ENCODE assay signal across 8 cellular contexts in the genomic region with DNA sequence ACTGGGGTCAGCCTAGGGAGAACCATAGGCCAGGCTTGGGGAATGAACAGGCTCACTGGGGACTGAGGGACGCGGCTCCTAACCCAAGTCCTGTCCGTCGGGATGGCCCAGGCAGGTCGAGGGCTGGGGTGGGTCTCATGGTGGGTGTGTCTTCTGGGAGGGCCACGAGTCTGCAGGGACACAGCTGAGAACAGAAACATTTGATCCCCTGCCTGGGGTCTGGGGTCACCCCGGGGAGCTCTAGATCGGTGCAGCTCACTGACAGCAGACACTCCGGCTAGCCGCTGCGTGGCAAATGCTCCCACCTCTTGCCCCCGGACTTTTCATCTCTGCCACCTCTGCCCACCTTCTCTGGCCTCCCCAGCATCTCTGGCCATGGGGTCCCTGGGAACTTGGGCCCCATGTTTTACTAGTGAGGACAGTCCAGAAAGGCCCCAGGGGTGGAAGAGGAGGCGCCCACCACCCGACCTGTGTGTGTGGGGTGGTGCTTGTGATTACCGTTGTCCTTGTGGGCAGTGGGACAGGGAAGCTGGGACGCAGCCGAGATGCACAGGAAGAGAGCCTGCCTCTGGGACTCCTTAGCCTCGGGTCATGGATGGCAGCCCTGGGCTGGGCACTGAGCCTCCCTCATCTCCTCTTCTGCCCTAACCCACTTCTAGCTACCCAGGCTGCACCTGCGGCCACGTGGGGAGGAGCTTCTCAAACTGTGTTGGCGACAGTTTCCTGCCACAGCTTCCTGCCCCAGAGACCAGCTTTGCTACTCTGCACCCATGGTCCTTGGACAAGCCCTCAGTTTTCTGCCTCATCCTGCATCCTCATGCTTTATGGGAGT. TPM values are rescaled to one million over a fixed set of nuclear protein-coding genes. Genes with fewer than 3 reads are reported as not detected.
A peak's percentile ranks its signal among the peaks of the same experiment; 100 is the strongest.
DNase-seq lines count a peak whose midpoint lies in the region; ATAC-seq and TF ChIP-seq lines count a peak whose summit lies in the region.

No MANE protein-coding gene starts in this region.

- peaks cover 80% of the 10 kb centered on the region for H3K36me3 Mint-ChIP-seq in activated naive CD4-positive, alpha-beta T cell treated with anti-CD3 and anti-CD28 coated beads, Interleukin-2, amount 10 ng/mL, durations not matched to agents 7 days and 5 days

- peak overlapping the region; percentile 96 for H3K27ac Mint-ChIP-seq in activated naive CD4-positive, alpha-beta T cell treated with anti-CD3 and anti-CD28 coated beads, Interleukin-2, amount 10 ng/mL, durations not matched to agents 7 days and 5 days

- TF ChIP-seq CTCF in OCI-LY1 (IDR thresholded peaks at IDR 0.05; ENCODE audit: low read length) = no peak

- H3K27ac ChIP-seq in OCI-LY1 (ENCODE audit: low read depth, low read length, poor library complexity, severe bottlenecking) = no peak overlapping the region

- no peaks in the 10 kb centered on the region for H3K27me3 ChIP-seq in OCI-LY1 (ENCODE audit: insufficient read depth, low read length)

- ATAC-seq in GM18520 (IDR thresholded peaks at IDR 0.05; ENCODE audit: unreplicated experiment) = no peak
- no peak for ATAC-seq in HG03571 (IDR thresholded peaks at IDR 0.05; ENCODE audit: unreplicated experiment)

- H3K79me2 ChIP-seq in OCI-LY1 (ENCODE audit: insufficient read depth, low read length) = no peaks in the 10 kb centered on the region

- peaks cover 78% of the 10 kb centered on the region for H3K4me1 Mint-ChIP-seq in activated naive CD4-positive, alpha-beta T cell treated with anti-CD3 and anti-CD28 coated beads, Interleukin-2, amount 10 ng/mL, durations not matched to agents 7 days and 5 days

- H3K9me2 ChIP-seq in OCI-LY1 (ENCODE audit: low read depth, low read length) = no peaks in the 10 kb centered on the region

- CTCF ChIA-PET in activated naive CD4-positive, alpha-beta T cell treated with anti-CD3 and anti-CD28 coated beads, Interleukin-2, amount 10 ng/mL, durations not matched to agents 7 days and 5 days (lab: Charles Lee) = interaction anchor here (0.5 to 1.9 kb wide), 11 partner anchors 9 to 128 kb away, joined by 3 to 10 read pairs (median 5); partner anchors contain the start of gene ANKRD36B

- peak overlapping the region; percentile 93 for H2AFZ ChIP-seq in OCI-LY1 (ENCODE audit: low read length)

- H3K4me3 ChIP-seq in OCI-LY1 (ENCODE audit: low read depth, low read length, poor library complexity, severe bottlenecking) = peak overlapping the region; percentile 49

- H3K4me1 ChIP-seq in OCI-LY1 (ENCODE audit: insufficient read depth, low read length, severe bottlenecking) = peaks cover 24% of the 10 kb centered on the region

- H3K27me3 Mint-ChIP-seq in activated naive CD4-positive, alpha-beta T cell treated with anti-CD3 and anti-CD28 coated beads, Interleukin-2, amount 10 ng/mL, durations not matched to agents 7 days and 5 days = no peaks in the 10 kb centered on the region

- H3K9me3 Mint-ChIP-seq in activated naive CD4-positive, alpha-beta T cell treated with anti-CD3 and anti-CD28 coated beads, Interleukin-2, amount 10 ng/mL, durations not matched to agents 7 days and 5 days = no peaks in the 10 kb centered on the region

- peak overlapping the region; percentile 43; the same call in 1 of the 2 replicates for H3K9ac ChIP-seq in OCI-LY1 (ENCODE audit: low read length)

- DNase-seq in GM19238 (ENCODE audit: insufficient read length, low spot score) (peak; percentile 67), mucosa of gallbladder (ENCODE audit: low spot score) (no peak), NCI-H1105 (lab: John Stamatoyannopoulos, UW) (no peak)
- peak; percentile 86 for DNase-seq in activated naive CD4-positive, alpha-beta T cell treated with anti-CD3 and anti-CD28 coated beads, Interleukin-2, amount 10 ng/mL, durations not matched to agents 7 days and 5 days
- peak; percentile 57 to 62 for DNase-seq in stimulated activated CD4-positive, alpha-beta T cell treated with anti-CD3 and anti-CD28 coated beads, Interleukin-4, amount 100 ng/mL, for 48 hours (ENCODE audit: low read depth in 2 of 2)

- H3K4me3 Mint-ChIP-seq in activated naive CD4-positive, alpha-beta T cell treated with anti-CD3 and anti-CD28 coated beads, Interleukin-2, amount 10 ng/mL, durations not matched to agents 7 days and 5 days = peak overlapping the region; percentile 85

- H3K4me2 ChIP-seq in OCI-LY1 (ENCODE audit: low read length) = peak overlapping the region; percentile 70

- no peaks in the 10 kb centered on the region; the same call in 1 of the 2 replicates for H3K36me3 ChIP-seq in OCI-LY1 (ENCODE audit: insufficient read depth, low read length)

- H3K9me3 ChIP-seq in OCI-LY1 (ENCODE audit: low read length) = no peaks in the 10 kb centered on the region

- no peaks in the 10 kb centered on the region for H4K20me1 ChIP-seq in OCI-LY1 (ENCODE audit: insufficient read depth, low read length)

- no peaks in the 10 kb centered on the region for H3F3A ChIP-seq in OCI-LY1 (ENCODE audit: insufficient read depth, low read length)

RNA-seq across cellular contexts. Expression of gene ZAP70, which starts 4.9 kb away (rescaled TPM):
- total RNA-seq in mucosa of gallbladder = 12.6 TPM

RNA-seq across cellular contexts. Expression of gene C2orf92, which starts 48.8 kb away (rescaled TPM):
- total RNA-seq in mucosa of gallbladder = 4.8 TPM

RNA-seq across cellular contexts. Expression of gene ACTR1B, which starts 54.4 kb away (rescaled TPM):
- total RNA-seq in mucosa of gallbladder = 86.6 TPM

Comparison
In these comparisons a context has a peak if more than half of its experiments do, and no peak if none do; other contexts are left out.
1. DNase-seq: peak in GM19238 (single experiment), activated naive CD4-positive, alpha-beta T cell treated with anti-CD3 and anti-CD28 coated beads, Interleukin-2, amount 10 ng/mL, durations not matched to agents 7 days and 5 days (single experiment) and stimulated activated CD4-positive, alpha-beta T cell treated with anti-CD3 and anti-CD28 coated beads, Interleukin-4, amount 100 ng/mL, for 48 hours (2 of 2); none in mucosa of gallbladder (single experiment) and NCI-H1105 (single experiment).